ENCODE assay signal across 2 cellular contexts in genomic region chr6:89160693-89161092, GRCh38.
TF ChIP-seq lines count a peak whose summit lies in the region.

No MANE protein-coding gene starts in this region.

TF ChIP-seq in HEK293, 187 proteins besides CTCF, POLR2A, EP300 and RAD21:
- TF ChIP-seq ZNF623 (tag by site-specific recombination; IDR thresholded peaks at IDR 0.05) (peak; percentile 98), ZNF132 (tag by site-specific recombination; IDR thresholded peaks at IDR 0.05; ENCODE audit: borderline replicate concordance) (no peak), PRDM1 (tag by site-specific recombination; IDR thresholded peaks at IDR 0.05) (peak; percentile 16; the same call in 1 of the 2 replicates)

TF ChIP-seq in K562, 482 proteins besides CTCF, POLR2A, EP300 and RAD21:
- TF ChIP-seq FOXK1 (CRISPR knock-in tag; IDR thresholded peaks at IDR 0.05; ENCODE audit: borderline replicate concordance) (no peak), RBM25 (IDR thresholded peaks at IDR 0.05; ENCODE audit: low read depth, low read length, severe bottlenecking) (peak; percentile 5), DMBX1 (CRISPR knock-in tag; IDR thresholded peaks at IDR 0.05; ENCODE audit: borderline replicate concordance) (no peak), RBM15 (IDR thresholded peaks at IDR 0.05; ENCODE audit: insufficient read depth, low read length) (no peak)
